In the genomic region with DNA sequence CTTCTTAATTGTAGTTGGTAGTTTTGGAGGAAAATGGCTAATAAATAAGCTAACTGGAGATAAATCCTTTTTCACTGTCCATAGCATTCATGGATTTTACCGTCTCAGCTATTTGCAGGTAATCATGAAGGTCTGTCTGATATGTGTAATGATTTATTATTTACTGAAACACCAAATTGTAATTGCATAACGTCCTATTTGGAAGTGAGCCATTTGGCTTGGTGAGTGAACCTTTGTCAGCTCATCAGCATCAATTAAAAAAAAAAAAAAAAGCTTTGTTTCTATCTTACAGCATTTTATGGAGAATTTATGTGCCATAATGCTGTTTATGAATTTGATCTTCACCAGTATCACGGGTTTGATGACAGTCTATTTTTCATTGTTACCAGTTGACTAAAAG, we compare ENCODE assay signal across 23 cellular contexts.
"Had no signal": no experiment of that assay in that cellular context is flagged by ENCODE, and none has a peak within 500 bp of the region (broad histone marks: within the 10 kb centered on the region; RNA-seq: fewer than 3 reads in every experiment).

No MANE protein-coding gene starts in this region.

- H3K4me1 ChIP-seq: colonic mucosa, spleen, tibial nerve had no signal

- H3K9me3 ChIP-seq: colonic mucosa, esophagus squamous epithelium, left ventricle myocardium inferior, mucosa of descending colon, spleen, tibial nerve had no signal

- DNase-seq: activated CD4-positive, alpha-beta T cell treated with anti-CD3 and anti-CD28 coated beads for 4 hours; activated CD4-positive, alpha-beta T cell treated with anti-CD3 and anti-CD28 coated beads, Interleukin-2, amount 50 U/mL, for 4 hours; activated effector memory CD4-positive, alpha-beta T cell treated with Interleukin-2 at 50 U/mL for 16 hours; activated naive CD4-positive, alpha-beta T cell treated with Interleukin-2 at 50 U/mL for 16 hours; activated T-cell treated with anti-CD3 and anti-CD28 coated beads for 4 hours; activated T-cell treated with anti-CD3 and anti-CD28 coated beads, Interleukin-2, amount 50 U/mL, for 72 hours; anterior cingulate cortex; cerebellar nuclear complex; colonic mucosa; endodermal cell; esophagus squamous epithelium; islet precursor cell; left ventricle myocardium inferior; mucosa of descending colon; right cardiac atrium; spleen; stimulated activated naive CD4-positive, alpha-beta T cell had no signal

- H3K4me3 ChIP-seq: cardiac muscle cell, colonic mucosa, esophagus squamous epithelium, left ventricle myocardium inferior, lung, mucosa of descending colon, spleen, tibial nerve had no signal

- H3K27ac ChIP-seq: cardiac muscle cell, colonic mucosa, epithelial cell of prostate, esophagus squamous epithelium, left ventricle myocardium inferior, spleen, tibial nerve had no signal

- H3K27me3 ChIP-seq: cardiac muscle cell, colonic mucosa, esophagus squamous epithelium, spleen, tibial nerve had no signal

- H3K36me3 ChIP-seq: cardiac muscle cell, colonic mucosa, esophagus squamous epithelium had no signal

- ATAC-seq: activated T-cell treated with anti-CD3 and anti-CD28 coated beads, Interleukin-2, amount 50 U/mL, for 72 hours; mucosa of descending colon; natural killer cell treated with Interleukin-12 subunit alpha and Interleukin-12 subunit beta and Interleukin-15 and Interleukin-18, amount 100 ng/mL, for 72 hours; right cardiac atrium had no signal

- FAIRE-seq: frontal cortex had no signal
